Comparison of ENCODE assay signal across 29 cellular contexts in genomic region chr7:133871757-133872156, GRCh38.
"Had no signal": no experiment of that assay in that cellular context is flagged by ENCODE, and none has a peak within 500 bp of the region (broad histone marks: within the 10 kb centered on the region; RNA-seq: fewer than 3 reads in every experiment).

No MANE protein-coding gene starts in this region.

- H3K27me3 ChIP-seq: heart left ventricle, thyroid gland, upper lobe of right lung had no signal

- H3K4me1 ChIP-seq: lower lobe of right lung, psoas muscle, upper lobe of right lung had no signal

- DNase-seq: activated B cell treated with CpG ODN at 0.5 μM for 24 hours; activated CD4-positive, alpha-beta T cell treated with anti-CD3 and anti-CD28 coated beads, Interleukin-2, amount 50 U/mL, for 1 hour; activated CD8-positive, alpha-beta memory T cell treated with anti-CD3 and anti-CD28 coated beads, Interleukin-2, amount 10 ng/mL, durations not matched to agents 7 days and 5 days; activated CD8-positive, alpha-beta T cell treated with anti-CD3 and anti-CD28 coated beads, Interleukin-2, amount 10 ng/mL, durations not matched to agents 7 days and 5 days; activated naive CD4-positive, alpha-beta T cell; activated T-cell treated with anti-CD3 and anti-CD28 coated beads, Interleukin-2, amount 50 U/mL, for 48 hours; anterior cingulate cortex; endodermal cell; foreskin fibroblast; heart left ventricle; hypothalamus; immature natural killer cell; lower lobe of right lung; mesenchymal stem cell; naive thymus-derived CD8-positive, alpha-beta T cell; nucleus accumbens; psoas muscle; stimulated activated CD4-positive, alpha-beta T cell treated with anti-CD3 and anti-CD28 coated beads, Interleukin-1b, Interleukin-23, amount 100 ng/mL, for 48 hours; stimulated activated CD4-positive, alpha-beta T cell treated with anti-CD3 and anti-CD28 coated beads, Interleukin-4, amount 100 ng/mL, for 4 hours; stimulated activated CD8-positive, alpha-beta memory T cell treated with anti-CD3 and anti-CD28 coated beads, Interleukin-4, amount 100 ng/mL, for 48 hours; stimulated activated naive CD8-positive, alpha-beta T cell treated with anti-CD3 and anti-CD28 coated beads, Interleukin-15, amount 100 ng/mL, for 72 hours; substantia nigra; thyroid gland; upper lobe of right lung had no signal

- H3K4me3 ChIP-seq: heart left ventricle, lower lobe of right lung, psoas muscle, smooth muscle cell, thyroid gland, upper lobe of right lung had no signal

- H3K27ac ChIP-seq: heart left ventricle, lower lobe of right lung, parathyroid adenoma, psoas muscle, upper lobe of right lung had no signal

- H3K36me3 ChIP-seq: heart left ventricle, lower lobe of right lung, thyroid gland, upper lobe of right lung had no signal

- H3K9me3 ChIP-seq: heart left ventricle, lower lobe of right lung, psoas muscle, thyroid gland, upper lobe of right lung had no signal

- ATAC-seq: activated CD8-positive, alpha-beta memory T cell treated with anti-CD3 and anti-CD28 coated beads, Interleukin-2, amount 10 ng/mL, durations not matched to agents 7 days and 5 days; activated CD8-positive, alpha-beta T cell treated with anti-CD3 and anti-CD28 coated beads, Interleukin-2, amount 10 ng/mL, durations not matched to agents 7 days and 5 days; activated naive CD4-positive, alpha-beta T cell treated with anti-CD3 and anti-CD28 coated beads, Interleukin-2, amount 50 U/mL, for 72 hours; esophagus mucosa; heart left ventricle; lower lobe of right lung; naive thymus-derived CD8-positive, alpha-beta T cell; psoas muscle; stimulated activated memory B cell treated with anti-CD40 and anti-IgM and Interleukin-4, amounts not matched to agents 10 μg/mL and 1 μg/mL and 100 μg/mL, for 72 hours; stimulated activated naive CD8-positive, alpha-beta T cell treated with anti-CD3 and anti-CD28 coated beads, Interleukin-15, amount 100 ng/mL, for 72 hours; upper lobe of right lung had no signal
